9 cellular contexts compared by ENCODE assay signal in the genomic region with DNA sequence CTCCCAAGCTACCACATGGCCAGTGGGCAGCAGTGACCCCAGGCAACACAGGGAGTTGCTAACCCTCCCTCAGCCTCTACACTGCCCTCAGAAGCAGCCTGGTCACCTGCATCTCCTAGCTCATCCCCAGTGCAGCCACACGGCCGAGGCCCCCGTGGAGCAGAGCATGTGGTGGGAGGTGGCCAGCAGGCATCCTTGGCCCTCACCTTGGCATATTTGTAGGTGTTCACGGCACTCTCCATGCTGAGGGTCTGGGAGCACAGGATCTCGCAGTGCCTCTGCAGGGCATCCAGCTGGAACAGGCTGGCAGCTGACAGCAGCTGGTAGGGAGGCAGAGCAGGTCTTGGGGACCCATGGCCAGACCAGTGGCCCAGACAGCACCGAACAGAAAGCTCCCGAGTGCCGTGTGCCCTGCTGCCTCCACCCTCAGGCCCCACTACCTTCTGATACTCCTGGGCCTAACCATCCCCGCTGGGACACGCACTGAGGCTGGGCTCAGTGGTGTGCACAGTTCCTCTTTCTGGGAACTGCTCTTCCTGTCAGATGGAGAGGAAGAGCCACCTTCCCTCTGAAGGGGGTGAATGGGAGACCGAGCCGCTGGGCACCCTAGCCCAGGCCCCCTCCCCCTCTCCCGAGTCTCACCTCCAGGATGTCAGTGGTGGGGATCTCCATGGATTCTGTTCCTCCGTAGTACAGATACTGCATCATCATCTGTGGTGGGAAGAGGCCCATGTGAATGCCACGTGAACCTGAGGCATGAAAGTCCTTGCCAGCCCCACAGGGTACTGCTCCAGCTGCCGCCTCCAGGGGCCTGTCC. TPM values are rescaled to one million over a fixed set of nuclear protein-coding genes. Genes with fewer than 3 reads are reported as not detected.
DNase-seq lines count a peak whose midpoint lies in the region; ATAC-seq and TF ChIP-seq lines count a peak whose summit lies in the region.
"Had no signal": no experiment of that assay in that cellular context is flagged by ENCODE, and none has a peak within 500 bp of the region (broad histone marks: within the 10 kb centered on the region; RNA-seq: fewer than 3 reads in every experiment).

No MANE protein-coding gene starts in this region.

- H3K4me3 Mint-ChIP-seq in activated T-cell treated with anti-CD3 and anti-CD28 coated beads, Interleukin-2, amount 50 U/mL, for 72 hours: no peak overlapping the region
- H3K4me3 Mint-ChIP-seq: T-helper 1 cell treated with Interleukin-12 subunit alpha and Interleukin-12 subunit beta and Interleukin-4 antibody, amounts not matched to agents 30 μg/mL and 1 μg/mL, for 36 hours had no signal

- H3K9me2 ChIP-seq in DOHH2 (replicated peaks; ENCODE audit: control insufficient read depth, low read length): no peaks in the 10 kb centered on the region

- no peaks in the 10 kb centered on the region for H3K27me3 Mint-ChIP-seq in activated T-cell treated with anti-CD3 and anti-CD28 coated beads, Interleukin-2, amount 50 U/mL, for 72 hours (ENCODE audit: low read depth)

- H3K36me3 Mint-ChIP-seq in activated T-cell treated with anti-CD3 and anti-CD28 coated beads, Interleukin-2, amount 50 U/mL, for 72 hours (ENCODE audit: insufficient read depth in 2 of 2): peaks cover 0 to 2% of the 10 kb centered on the region in 2 donors

- H3K4me2 ChIP-seq in DOHH2 (ENCODE audit: low read length): peak overlapping the region; percentile 20; the same call in 1 of the 2 replicates

- H3K4me1 ChIP-seq in DOHH2 (ENCODE audit: control insufficient read depth, low read length): peaks cover 29% of the 10 kb centered on the region
- H3K4me1 ChIP-seq in esophagus muscularis mucosa: peaks cover 0 to 35% (median 28%) of the 10 kb centered on the region in 4 donors
- peaks cover 11% of the 10 kb centered on the region for H3K4me1 ChIP-seq in left ventricle myocardium inferior

- 83% methylated on average over 7 of the region's 16 CpGs for WGBS in esophagus muscularis mucosa

- no peak overlapping the region for H3K27ac ChIP-seq in DOHH2 (ENCODE audit: low read depth, low read length)
- peak overlapping the region; percentile 64 to 78 (median 74) for H3K27ac ChIP-seq in esophagus muscularis mucosa (replicated peaks in 1 of 4)
- no peak overlapping the region for H3K27ac ChIP-seq in left ventricle myocardium inferior (replicated peaks)

- DNase-seq in esophagus muscularis mucosa (ENCODE audit: extremely low spot score) (no peak), activated T-cell treated with anti-CD3 and anti-CD28 coated beads for 4 hours (no peak), left ventricle myocardium inferior (no peak)
- no peak for DNase-seq in activated T-cell treated with anti-CD3 and anti-CD28 coated beads, Interleukin-2, amount 50 U/mL, for 72 hours

- H3K9me3 Mint-ChIP-seq in activated T-cell treated with anti-CD3 and anti-CD28 coated beads, Interleukin-2, amount 50 U/mL, for 72 hours: no peaks in the 10 kb centered on the region
- H3K9me3 Mint-ChIP-seq: T-helper 1 cell treated with Interleukin-12 subunit alpha and Interleukin-12 subunit beta and Interleukin-4 antibody, amounts not matched to agents 30 μg/mL and 1 μg/mL, for 36 hours had no signal

- peaks cover 9% of the 10 kb centered on the region; the same call in 1 of the 2 replicates for H4K20me1 ChIP-seq in DOHH2 (ENCODE audit: control insufficient read depth, insufficient read depth, low read depth, low read length)

- H3K36me3 ChIP-seq in DOHH2 (ENCODE audit: control insufficient read depth, low read length) (peaks cover 45% of the 10 kb centered on the region), esophagus muscularis mucosa (peaks cover 0 to 71% (median 46%) of the 10 kb centered on the region in 4 donors), left ventricle myocardium inferior (peaks cover 57% of the 10 kb centered on the region)

- no peak overlapping the region for H3K27ac Mint-ChIP-seq in activated T-cell treated with anti-CD3 and anti-CD28 coated beads, Interleukin-2, amount 50 U/mL, for 72 hours
- H3K27ac Mint-ChIP-seq: T-helper 1 cell treated with Interleukin-12 subunit alpha and Interleukin-12 subunit beta and Interleukin-4 antibody, amounts not matched to agents 30 μg/mL and 1 μg/mL, for 36 hours had no signal

- TF ChIP-seq CTCF in DOHH2 (IDR thresholded peaks at IDR 0.05; ENCODE audit: low read depth, low read length, poor library complexity, severe bottlenecking) (no peak), esophagus muscularis mucosa (IDR thresholded peaks at IDR 0.05) (no peak), left ventricle myocardium inferior (IDR thresholded peaks at IDR 0.05; ENCODE audit: borderline replicate concordance) (no peak)

- H3F3A ChIP-seq in DOHH2 (ENCODE audit: control insufficient read depth, insufficient read depth): no peaks in the 10 kb centered on the region

- intact Hi-C loops in esophagus muscularis mucosa (cut with DNase I): no loop called here
- intact Hi-C loops in left ventricle myocardium inferior (cut with micrococcal nuclease): no loop called here

- TF ChIP-seq POLR2A in esophagus muscularis mucosa (IDR thresholded peaks at IDR 0.05; ENCODE audit: low read depth): no peak

- TF ChIP-seq EP300 in esophagus muscularis mucosa (IDR thresholded peaks at IDR 0.05): no peak

- H3K79me2 ChIP-seq in DOHH2 (ENCODE audit: control insufficient read depth, low read length): no peaks in the 10 kb centered on the region

- H3K27me3 ChIP-seq in DOHH2 (ENCODE audit: control insufficient read depth, low read length) (no peaks in the 10 kb centered on the region), esophagus muscularis mucosa (no peaks in the 10 kb centered on the region), left ventricle myocardium inferior (ENCODE audit: low read depth) (no peaks in the 10 kb centered on the region)

- H3K9me3 ChIP-seq in DOHH2 (ENCODE audit: control insufficient read depth, insufficient read depth, low read length) (no peaks in the 10 kb centered on the region), esophagus muscularis mucosa (no peaks in the 10 kb centered on the region), left ventricle myocardium inferior (replicated peaks) (no peaks in the 10 kb centered on the region)

- ATAC-seq in GM21360 (IDR thresholded peaks at IDR 0.05; ENCODE audit: unreplicated experiment) (peak; percentile 70), HG03442 (IDR thresholded peaks at IDR 0.05; ENCODE audit: unreplicated experiment) (peak; percentile 64), HG03135 (IDR thresholded peaks at IDR 0.05; ENCODE audit: unreplicated experiment) (no peak)
- no peak for ATAC-seq in activated T-cell treated with anti-CD3 and anti-CD28 coated beads, Interleukin-2, amount 50 U/mL, for 72 hours (replicated peaks in 1 of 2)

- no peak overlapping the region for H3K4me3 ChIP-seq in DOHH2 (ENCODE audit: low read length)
- no peak overlapping the region for H3K4me3 ChIP-seq in esophagus muscularis mucosa
- H3K4me3 ChIP-seq in left ventricle myocardium inferior: no peak overlapping the region

- H3K4me1 Mint-ChIP-seq in activated T-cell treated with anti-CD3 and anti-CD28 coated beads, Interleukin-2, amount 50 U/mL, for 72 hours (ENCODE audit: low read depth): peaks cover 18% of the 10 kb centered on the region

RNA-seq across cellular contexts. Expression of a gene that starts 48.8 kb away (rescaled TPM):
- 10 to 100 TPM; 19.9 to 27.2 (median 20.6) TPM for total RNA-seq in esophagus muscularis mucosa
- 22.3 TPM for total RNA-seq in left ventricle myocardium inferior
- total RNA-seq in activated T-cell treated with anti-CD3 and anti-CD28 coated beads, Interleukin-2, amount 50 U/mL, for 72 hours: 10 to 100 TPM; 64.4 to 77.0 TPM

Comparison
In these comparisons a context has a peak if more than half of its experiments do, and no peak if none do; other contexts are left out.
1. H3K27ac ChIP-seq: peak in esophagus muscularis mucosa (4 of 4); none in DOHH2 (single experiment) and left ventricle myocardium inferior (single experiment).
2. ATAC-seq: peak in GM21360 (single experiment) and HG03442 (single experiment); none in activated T-cell treated with anti-CD3 and anti-CD28 coated beads, Interleukin-2, amount 50 U/mL, for 72 hours (0 of 2) and HG03135 (single experiment).